In the genomic region with DNA sequence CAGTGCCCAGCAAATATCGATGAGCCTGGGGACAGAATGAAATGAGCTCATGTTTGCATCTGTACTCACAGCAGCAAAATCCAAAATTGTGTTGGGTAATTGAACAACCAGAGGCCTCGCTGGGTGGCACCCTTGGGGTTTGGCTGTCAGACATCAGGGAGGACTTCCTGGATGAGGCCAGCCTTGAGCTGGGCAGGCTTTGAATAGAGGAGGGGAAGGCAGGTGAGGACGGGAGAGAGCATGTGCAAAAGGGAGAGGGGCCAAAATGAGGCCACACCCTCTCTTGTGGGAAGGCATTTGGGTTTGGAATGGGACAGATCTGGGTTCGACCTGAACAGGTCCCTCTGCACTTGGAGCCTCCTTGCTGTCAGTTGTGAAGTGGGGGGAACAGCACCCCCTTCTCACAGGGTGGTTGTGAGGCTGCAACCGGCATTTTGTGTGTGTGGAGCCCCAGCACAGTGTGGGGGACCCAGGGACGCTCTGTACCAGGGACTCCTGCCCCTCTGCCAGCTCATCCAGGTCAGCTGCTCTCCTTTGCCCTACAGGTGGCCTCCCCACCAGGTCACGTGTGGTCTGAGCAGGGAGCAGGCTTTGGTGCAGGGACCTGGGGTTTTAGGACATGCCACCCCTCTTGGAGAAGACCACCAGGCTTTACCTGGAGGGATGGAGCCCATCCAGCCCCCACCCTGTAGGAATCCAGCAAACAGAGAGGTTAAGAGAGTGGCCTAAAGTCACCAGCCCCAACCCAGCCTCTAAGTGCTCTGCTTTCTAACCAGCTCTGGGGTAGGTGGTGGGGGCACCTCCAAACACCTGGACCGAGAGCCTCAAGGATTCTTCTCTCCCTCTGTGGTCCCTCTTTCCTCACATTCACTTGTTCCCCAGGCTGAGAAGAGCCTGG, we compare ENCODE assay signal across 1 cellular context.
TF ChIP-seq lines count a peak whose summit lies in the region.

No MANE protein-coding gene starts in this region.

TF ChIP-seq in HepG2, 621 proteins besides CTCF, POLR2A, EP300 and RAD21 (continued from another document):
- TF ChIP-seq, protein P1, sequence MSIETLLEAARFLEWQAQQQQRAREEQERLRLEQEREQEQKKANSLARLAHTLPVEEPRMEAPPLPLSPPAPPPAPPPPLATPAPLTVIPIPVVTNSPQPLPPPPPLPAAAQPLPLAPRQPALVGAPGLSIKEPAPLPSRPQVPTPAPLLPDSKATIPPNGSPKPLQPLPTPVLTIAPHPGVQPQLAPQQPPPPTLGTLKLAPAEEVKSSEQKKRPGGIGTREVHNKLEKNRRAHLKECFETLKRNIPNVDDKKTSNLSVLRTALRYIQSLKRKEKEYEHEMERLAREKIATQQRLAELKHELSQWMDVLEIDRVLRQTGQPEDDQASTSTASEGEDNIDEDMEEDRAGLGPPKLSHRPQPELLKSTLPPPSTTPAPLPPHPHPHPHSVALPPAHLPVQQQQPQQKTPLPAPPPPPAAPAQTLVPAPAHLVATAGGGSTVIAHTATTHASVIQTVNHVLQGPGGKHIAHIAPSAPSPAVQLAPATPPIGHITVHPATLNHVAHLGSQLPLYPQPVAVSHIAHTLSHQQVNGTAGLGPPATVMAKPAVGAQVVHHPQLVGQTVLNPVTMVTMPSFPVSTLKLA (IDR thresholded peaks at IDR 0.05) = peak; percentile 15; the same call in 1 of the 2 replicates
TF ChIP-seq in HepG2: peak in this region for 1.
